Comparison of ENCODE assay signal across 8 cellular contexts in the genomic region with DNA sequence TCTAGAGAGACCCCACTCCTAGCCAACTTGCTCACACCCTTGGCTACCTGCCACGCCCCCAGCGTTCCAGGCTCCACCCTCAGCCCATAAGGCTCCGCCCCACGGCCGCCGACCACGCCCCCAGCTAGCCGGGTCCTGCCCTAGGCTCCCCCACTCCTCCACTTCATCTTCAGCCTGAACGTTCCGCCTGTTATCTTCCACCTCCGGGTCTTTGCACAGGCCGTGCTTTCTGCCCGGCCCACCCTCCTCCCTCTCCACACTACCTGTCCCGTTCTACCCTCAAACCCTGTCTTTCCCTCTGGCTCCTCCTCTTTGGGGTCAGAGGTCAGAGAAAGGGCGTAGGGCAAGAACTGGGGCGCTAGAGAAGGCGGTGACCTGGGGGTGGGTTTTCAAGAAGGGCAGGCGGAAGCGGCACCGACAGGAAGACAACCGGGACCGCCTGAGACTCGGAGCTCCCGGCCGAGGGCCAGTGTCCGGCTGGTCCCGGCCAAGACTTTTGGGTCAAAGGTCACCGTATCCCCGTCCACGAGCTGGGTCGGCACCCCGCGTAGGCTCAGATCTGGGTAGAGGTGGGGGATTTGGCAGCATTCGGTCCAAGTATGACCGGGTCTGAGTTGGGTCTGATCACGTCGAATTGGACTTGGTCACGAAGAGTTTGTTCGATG. TPM values are rescaled to one million over a fixed set of nuclear protein-coding genes. Genes with fewer than 3 reads are reported as not detected.
DNase-seq lines count a peak whose midpoint lies in the region; ATAC-seq and TF ChIP-seq lines count a peak whose summit lies in the region.

No MANE protein-coding gene starts in this region.

- H3K9me3 ChIP-seq in lower lobe of right lung (no peaks in the 10 kb centered on the region), thoracic aorta (no peaks in the 10 kb centered on the region)

- peak; percentile 9 for ATAC-seq in HG03432 (IDR thresholded peaks at IDR 0.05; ENCODE audit: unreplicated experiment)
- ATAC-seq in lower lobe of right lung: peak; percentile 38 to 45
- no peak for ATAC-seq in thoracic aorta (ENCODE audit: insufficient number of reproducible peaks, low FRiP score, low read depth)
- no peak for ATAC-seq in HG02938 (IDR thresholded peaks at IDR 0.05; ENCODE audit: unreplicated experiment)
- ATAC-seq in GM21737 (IDR thresholded peaks at IDR 0.05; ENCODE audit: unreplicated experiment): no peak

- intact Hi-C loops in lower lobe of right lung (cut with DNase I): no loop called here

- H3K27ac ChIP-seq in cingulate gyrus (ENCODE audit: low read depth, low read length): peak overlapping the region; percentile 61
- H3K27ac ChIP-seq in lower lobe of right lung: peak overlapping the region; percentile 32
- no peak overlapping the region for H3K27ac ChIP-seq in thoracic aorta

- DNase-seq in DMS153 treated with DMSO at 0.1 percent for 48 hours (lab: John Stamatoyannopoulos, UW; ENCODE audit: unreplicated experiment) (peak; percentile 21), SKM-1 (lab: John Stamatoyannopoulos, UW; ENCODE audit: unreplicated experiment) (peak; percentile 61), lower lobe of right lung (peak; percentile 70), thoracic aorta (ENCODE audit: low spot score) (no peak)

- H3K4me3 ChIP-seq in lower lobe of right lung (peak overlapping the region; percentile 55), thoracic aorta (peak overlapping the region; percentile 70)

- H3K4me1 ChIP-seq in lower lobe of right lung: peaks cover 25% of the 10 kb centered on the region
- peaks cover 9 to 28% of the 10 kb centered on the region in 2 donors for H3K4me1 ChIP-seq in thoracic aorta (ENCODE audit: control insufficient read depth in 1 of 2, low read depth in 2 of 2)

- TF ChIP-seq CTCF in lower lobe of right lung (IDR thresholded peaks at IDR 0.05): no peak
- no peak for TF ChIP-seq CTCF in thoracic aorta (IDR thresholded peaks at IDR 0.05)

- peaks cover 34% of the 10 kb centered on the region for H3K27me3 ChIP-seq in lower lobe of right lung (ENCODE audit: low read depth)
- peaks cover 19% of the 10 kb centered on the region for H3K27me3 ChIP-seq in thoracic aorta (replicated peaks; ENCODE audit: insufficient read depth)

- H3K36me3 ChIP-seq in lower lobe of right lung: no peaks in the 10 kb centered on the region
- no peaks in the 10 kb centered on the region for H3K36me3 ChIP-seq in thoracic aorta

RNA-seq across cellular contexts. Expression of a gene that starts 2.2 kb away (rescaled TPM):
- total RNA-seq in lower lobe of right lung: 9.6 TPM
- under 1 TPM; 0.41 to 0.42 TPM for total RNA-seq in thoracic aorta

RNA-seq across cellular contexts. Expression of a gene that starts 20.1 kb away (rescaled TPM):
- total RNA-seq in lower lobe of right lung (2.7 TPM), thoracic aorta (1 to 10 TPM in 1 of 2 donors, not detected in 1; 1.9 TPM)

RNA-seq across cellular contexts. Expression of a gene that starts 31.0 kb away (rescaled TPM):
- total RNA-seq in lower lobe of right lung (6.6 TPM), thoracic aorta (10 to 100 TPM; 10.6 to 16.1 TPM)

RNA-seq across cellular contexts. Expression of a gene that starts 50.3 kb away (rescaled TPM):
- total RNA-seq in lower lobe of right lung (4.1 TPM), thoracic aorta (10 to 100 TPM in 1 of 2 donors, 1 to 10 TPM in 1; 8.7 to 29.2 TPM)

RNA-seq across cellular contexts. Expression of a gene that starts 50.4 kb away (rescaled TPM):
- total RNA-seq in lower lobe of right lung (682 TPM), thoracic aorta (10 to 100 TPM; 59.4 to 72.3 TPM)

Comparison
In these comparisons a context has a peak if more than half of its experiments do, and no peak if none do; other contexts are left out.
1. ATAC-seq: peak in HG03432 (single experiment) and lower lobe of right lung (2 of 2); none in thoracic aorta (single experiment), HG02938 (single experiment) and GM21737 (single experiment).
2. H3K27ac ChIP-seq: peak in cingulate gyrus (single experiment) and lower lobe of right lung (single experiment); none in thoracic aorta (0 of 2).